8 cellular contexts compared by ENCODE assay signal in genomic region chr5:65481171-65481575, GRCh38. TPM values are rescaled to one million over a fixed set of nuclear protein-coding genes. Genes with fewer than 3 reads are reported as not detected.
DNase-seq lines count a peak whose midpoint lies in the region; ATAC-seq and TF ChIP-seq lines count a peak whose summit lies in the region.

No MANE protein-coding gene starts in this region.

- H3K27me3 Mint-ChIP-seq in activated naive CD4-positive, alpha-beta T cell treated with anti-CD3 and anti-CD28 coated beads for 36 hours (ENCODE audit: low read depth), result no peaks in the 10 kb centered on the region
- H3K27me3 Mint-ChIP-seq in IgD-negative memory B cell (no peaks in the 10 kb centered on the region), neural progenitor cell (ENCODE audit: insufficient read depth, low read depth) (peaks cover 4% of the 10 kb centered on the region)

- no peak for TF ChIP-seq CTCF in neural progenitor cell (IDR thresholded peaks at IDR 0.05)

- H3K4me1 Mint-ChIP-seq in activated naive CD4-positive, alpha-beta T cell treated with anti-CD3 and anti-CD28 coated beads for 36 hours (ENCODE audit: low read depth), result peaks cover 6% of the 10 kb centered on the region
- H3K4me1 Mint-ChIP-seq in IgD-negative memory B cell, result peaks cover 3 to 5% (median 5%) of the 10 kb centered on the region in 3 donors
- peaks cover 18% of the 10 kb centered on the region for H3K4me1 Mint-ChIP-seq in neural progenitor cell

- H3K27ac Mint-ChIP-seq in activated naive CD4-positive, alpha-beta T cell treated with anti-CD3 and anti-CD28 coated beads, Interleukin-2, amount 50 U/mL, for 72 hours, result peak overlapping the region; percentile 17 to 92
- no peak overlapping the region for H3K27ac Mint-ChIP-seq in activated naive CD4-positive, alpha-beta T cell treated with anti-CD3 and anti-CD28 coated beads for 36 hours
- H3K27ac Mint-ChIP-seq in IgD-negative memory B cell, result peak overlapping the region in 2 of 3 donors; percentile 75 to 90
- H3K27ac Mint-ChIP-seq in neural progenitor cell, result peak overlapping the region; percentile 94

- H3K4me2 ChIP-seq in neural progenitor cell, result peak overlapping the region; percentile 97

- no peaks in the 10 kb centered on the region for H3K9me3 Mint-ChIP-seq in activated naive CD4-positive, alpha-beta T cell treated with anti-CD3 and anti-CD28 coated beads, Interleukin-2, amount 50 U/mL, for 72 hours
- no peaks in the 10 kb centered on the region for H3K9me3 Mint-ChIP-seq in activated naive CD4-positive, alpha-beta T cell treated with anti-CD3 and anti-CD28 coated beads for 36 hours
- H3K9me3 Mint-ChIP-seq in IgD-negative memory B cell (no peaks in the 10 kb centered on the region), neural progenitor cell (no peaks in the 10 kb centered on the region)

- intact Hi-C loops in activated naive CD4-positive, alpha-beta T cell treated with anti-CD3 and anti-CD28 coated beads for 36 hours (cut with micrococcal nuclease), result loop anchor here (5.0 kb wide), 2 partner anchors 89 to 274 kb away; no protein-coding TSS in a partner anchor

- H3F3A ChIP-seq in neural progenitor cell (ENCODE audit: low read depth), result peaks cover 22% of the 10 kb centered on the region

- H2AFZ ChIP-seq in neural progenitor cell (replicated peaks), result peak overlapping the region; percentile 88

- peak; percentile 10 to 19 for ATAC-seq in activated naive CD4-positive, alpha-beta T cell treated with anti-CD3 and anti-CD28 coated beads, Interleukin-2, amount 50 U/mL, for 72 hours

- H3K4me3 ChIP-seq in effector memory CD4-positive, alpha-beta T cell (ENCODE audit: insufficient read depth, low read depth, low read length, poor library complexity, severe bottlenecking), result peak overlapping the region; percentile 64
- peak overlapping the region; percentile 59 for H3K4me3 ChIP-seq in neural progenitor cell

- no peaks in the 10 kb centered on the region for H3K27me3 ChIP-seq in effector memory CD4-positive, alpha-beta T cell (replicated peaks; ENCODE audit: control insufficient read depth, insufficient read depth, low read length, poor library complexity, severe bottlenecking)
- H3K27me3 ChIP-seq in neural progenitor cell, result peaks cover 12% of the 10 kb centered on the region

- H3K27ac ChIP-seq in effector memory CD4-positive, alpha-beta T cell (ENCODE audit: insufficient read depth, low read length, poor library complexity, severe bottlenecking), result no peak overlapping the region
- peak overlapping the region; percentile 32 for H3K27ac ChIP-seq in neural progenitor cell

- peaks cover 0 to 11% of the 10 kb centered on the region in 2 donors for H3K36me3 Mint-ChIP-seq in activated naive CD4-positive, alpha-beta T cell treated with anti-CD3 and anti-CD28 coated beads, Interleukin-2, amount 50 U/mL, for 72 hours
- no peaks in the 10 kb centered on the region for H3K36me3 Mint-ChIP-seq in activated naive CD4-positive, alpha-beta T cell treated with anti-CD3 and anti-CD28 coated beads for 36 hours (ENCODE audit: low read depth)
- H3K36me3 Mint-ChIP-seq in IgD-negative memory B cell, result no peaks in the 10 kb centered on the region
- H3K36me3 Mint-ChIP-seq in neural progenitor cell, result no peaks in the 10 kb centered on the region

- peaks cover 8% of the 10 kb centered on the region for H3K4me1 ChIP-seq in effector memory CD4-positive, alpha-beta T cell (ENCODE audit: control insufficient read depth, insufficient read depth, low read length, poor library complexity, severe bottlenecking)
- H3K4me1 ChIP-seq in neural progenitor cell, result peaks cover 32% of the 10 kb centered on the region

- no peak overlapping the region for H3K9ac ChIP-seq in neural progenitor cell

- H3K4me3 Mint-ChIP-seq in activated naive CD4-positive, alpha-beta T cell treated with anti-CD3 and anti-CD28 coated beads for 36 hours, result no peak overlapping the region
- H3K4me3 Mint-ChIP-seq in IgD-negative memory B cell (peak overlapping the region in 1 of 4 donors; percentile 93), neural progenitor cell (no peak overlapping the region)

- DNase-seq in activated naive CD4-positive, alpha-beta T cell treated with anti-CD3 and anti-CD28 coated beads, Interleukin-2, amount 50 U/mL, for 72 hours (ENCODE audit: low spot score in 2 of 2), result no peak
- no peak for DNase-seq in activated naive CD4-positive, alpha-beta T cell treated with anti-CD3 and anti-CD28 coated beads for 36 hours
- DNase-seq in effector memory CD4-positive, alpha-beta T cell, result no peak
- DNase-seq in neural progenitor cell (ENCODE audit: low spot score) (peak; percentile 2), AG08395 (ENCODE audit: low spot score) (no peak), NCI-H187 (lab: John Stamatoyannopoulos, UW) (no peak)
- no peak for DNase-seq in stimulated activated CD4-positive, alpha-beta T cell treated with anti-CD3 and anti-CD28 coated beads, Interleukin-4, amount 100 ng/mL, for 24 hours

- H3K9me3 ChIP-seq in effector memory CD4-positive, alpha-beta T cell (ENCODE audit: control insufficient read depth, low read length), result no peaks in the 10 kb centered on the region
- H3K9me3 ChIP-seq in neural progenitor cell (ENCODE audit: low read depth), result no peaks in the 10 kb centered on the region

- CTCF ChIA-PET in activated naive CD4-positive, alpha-beta T cell treated with anti-CD3 and anti-CD28 coated beads for 36 hours (lab: Charles Lee), result interaction anchor here (0.7 to 3.3 kb wide), 6 partner anchors 10 to 671 kb away, joined by 3 to 36 read pairs (median 4); no protein-coding TSS in a partner anchor

- no peaks in the 10 kb centered on the region for H3K36me3 ChIP-seq in effector memory CD4-positive, alpha-beta T cell (ENCODE audit: control insufficient read depth, insufficient read depth, low read length)
- H3K36me3 ChIP-seq in neural progenitor cell, result no peaks in the 10 kb centered on the region

- H4K20me1 ChIP-seq in neural progenitor cell (ENCODE audit: low read depth), result no peaks in the 10 kb centered on the region

- H3K79me2 ChIP-seq in neural progenitor cell (ENCODE audit: low read depth), result no peaks in the 10 kb centered on the region

RNA-seq across cellular contexts. Expression of gene ADAMTS6, which starts 0.5 kb away (rescaled TPM):
- total RNA-seq in activated naive CD4-positive, alpha-beta T cell treated with anti-CD3 and anti-CD28 coated beads, Interleukin-2, amount 50 U/mL, for 72 hours, result 1 to 10 TPM; 2.0 to 3.8 TPM
- total RNA-seq in activated naive CD4-positive, alpha-beta T cell treated with anti-CD3 and anti-CD28 coated beads for 36 hours, result under 1 TPM; 0.86 to 0.93 TPM
- 0.88 TPM for polyA plus RNA-seq in IgD-negative memory B cell
- total RNA-seq in neural progenitor cell (ENCODE audit: low replicate concordance), result 7.1 and 14.3 TPM in 2 replicates
